8 cellular contexts compared by ENCODE assay signal in the genomic region with DNA sequence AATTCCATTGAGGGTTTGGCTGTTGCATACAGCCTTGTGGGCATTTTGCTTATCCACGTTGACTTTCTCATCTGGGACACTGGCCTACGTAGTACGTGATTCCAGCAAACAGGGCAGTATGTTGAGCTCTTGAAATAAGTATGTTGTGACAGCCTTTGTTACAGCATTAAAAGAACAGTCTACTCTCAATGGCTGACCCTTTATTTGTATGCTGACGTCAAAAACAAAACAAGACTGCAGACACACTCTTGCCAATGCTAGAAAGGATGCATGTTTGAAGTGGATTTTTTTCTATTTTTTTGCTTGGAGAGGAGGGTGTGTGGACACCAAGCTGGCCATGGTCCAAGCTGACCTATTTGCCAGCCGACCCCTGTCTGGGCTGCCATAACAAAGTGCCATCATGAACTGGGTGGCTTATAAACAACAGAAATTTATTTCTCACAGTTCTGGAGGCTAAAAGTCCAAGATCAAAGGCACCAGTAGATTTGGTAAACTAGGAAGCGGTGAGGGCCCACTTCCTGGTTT. TPM values are rescaled to one million over a fixed set of nuclear protein-coding genes. Genes with fewer than 3 reads are reported as not detected.
A peak's percentile ranks its signal among the peaks of the same experiment; 100 is the strongest.
DNase-seq lines count a peak whose midpoint lies in the region; ATAC-seq and TF ChIP-seq lines count a peak whose summit lies in the region.

No MANE protein-coding gene starts in this region.

- no peaks in the 10 kb centered on the region for H3K9me3 Mint-ChIP-seq in Caco-2 (ENCODE audit: unreplicated experiment)

- POLR2A ChIA-PET in Caco-2 (lab: Charles Lee) = interaction anchor here (0.5 to 3.6 kb wide), 7 partner anchors 8 to 1237 kb away, joined by 3 to 101 read pairs (median 3); a partner anchor contains a TSS
- POLR2A ChIA-PET in OCI-LY7 (lab: Charles Lee) = interaction anchor here (0.7 to 2.8 kb wide), 4 partner anchors 8 to 27 kb away, joined by 3 to 27 read pairs (median 6); a partner anchor contains a TSS

- ATAC-seq in HG02981 (IDR thresholded peaks at IDR 0.05; ENCODE audit: unreplicated experiment) (no peak), GM18502 (IDR thresholded peaks at IDR 0.05; ENCODE audit: poor library complexity, unreplicated experiment) (no peak)

- BruUV-seq in Caco-2 (replicated peaks; lab: Mats Ljungman, UMichigan) = no TSS peak
- no TSS peak for BruUV-seq in OCI-LY7 (replicated peaks; lab: Mats Ljungman, UMichigan)

- peak overlapping the region; percentile 19 for H3K4me2 ChIP-seq in OCI-LY7 (ENCODE audit: low read length)

- H3K36me3 ChIP-seq in Caco-2 (ENCODE audit: control insufficient read depth, insufficient read depth, low read length) = no peaks in the 10 kb centered on the region; the same call in 1 of the 2 replicates
- peaks cover 27% of the 10 kb centered on the region for H3K36me3 ChIP-seq in OCI-LY7 (ENCODE audit: insufficient read depth, low read length)
- peaks cover 11% of the 10 kb centered on the region for H3K36me3 ChIP-seq in effector memory CD4-positive, alpha-beta T cell (ENCODE audit: control insufficient read depth, insufficient read depth, low read length)
- H3K36me3 ChIP-seq in ovary = no peaks in the 10 kb centered on the region

- H3K9me2 ChIP-seq in OCI-LY7 (ENCODE audit: insufficient read depth, low read length) = no peaks in the 10 kb centered on the region

- intact Hi-C loops in Caco-2 (cut with micrococcal nuclease; ENCODE audit: unreplicated experiment) = loop anchor here (1.0 kb wide), 2 partner anchors 11 to 26 kb away; a partner anchor contains a TSS
- intact Hi-C loops in OCI-LY7 (cut with micrococcal nuclease; ENCODE audit: unreplicated experiment) = loop anchor here (1.0 to 10.0 kb wide), 2 partner anchors 11 to 519 kb away; a partner anchor contains a TSS
- intact Hi-C loops in ovary (cut with DNase I) = no loop called here

- no peaks in the 10 kb centered on the region for H4K20me1 ChIP-seq in OCI-LY7 (ENCODE audit: insufficient read depth, low read length)

- H3K79me2 ChIP-seq in OCI-LY7 (ENCODE audit: insufficient read depth, low read depth, low read length) = peaks cover 14% of the 10 kb centered on the region; the same call in 1 of the 2 replicates

- peak overlapping the region; percentile 70 for H3K4me3 ChIP-seq in Caco-2 (ENCODE audit: low read depth, low read length)
- peak overlapping the region; percentile 88 for H3K4me3 ChIP-seq in OCI-LY7 (ENCODE audit: low read depth, low read length, poor library complexity, severe bottlenecking)
- peak overlapping the region; percentile 69 for H3K4me3 ChIP-seq in effector memory CD4-positive, alpha-beta T cell (ENCODE audit: insufficient read depth, low read depth, low read length, poor library complexity, severe bottlenecking)
- H3K4me3 ChIP-seq in ovary = peak overlapping the region; percentile 80

- no peak for TF ChIP-seq POLR2A in ovary (IDR thresholded peaks at IDR 0.05)

- peaks cover 23% of the 10 kb centered on the region for H3K36me3 Mint-ChIP-seq in Caco-2 (ENCODE audit: insufficient read depth, unreplicated experiment)

- H3K9me3 ChIP-seq in Caco-2 (no peaks in the 10 kb centered on the region), OCI-LY7 (ENCODE audit: low read length) (no peaks in the 10 kb centered on the region), ovary (no peaks in the 10 kb centered on the region)
- no peaks in the 10 kb centered on the region for H3K9me3 ChIP-seq in effector memory CD4-positive, alpha-beta T cell (ENCODE audit: control insufficient read depth, low read length)

- peaks cover 6% of the 10 kb centered on the region for H3K27me3 Mint-ChIP-seq in Caco-2 (ENCODE audit: insufficient read depth, unreplicated experiment)

- DNase-seq in Caco-2 = no peak
- no peak for DNase-seq in OCI-LY7 (ENCODE audit: low spot score)
- DNase-seq in effector memory CD4-positive, alpha-beta T cell = no peak
- DNase-seq in ovary = peak in 3 of 5 donors; percentile 45 to 47 (median 47)
- no peak for DNase-seq in SHP77 treated with DMSO at 0.1 percent for 48 hours (lab: John Stamatoyannopoulos, UW)
- no peak for DNase-seq in activated effector memory CD4-positive, alpha-beta T cell treated with Interleukin-2 at 50 U/mL for 16 hours

- H3K4me1 ChIP-seq in Caco-2 = peaks cover 14% of the 10 kb centered on the region
- H3K4me1 ChIP-seq in OCI-LY7 (ENCODE audit: insufficient read depth, low read length, poor library complexity, severe bottlenecking) = peaks cover 21% of the 10 kb centered on the region
- H3K4me1 ChIP-seq in effector memory CD4-positive, alpha-beta T cell (ENCODE audit: control insufficient read depth, insufficient read depth, low read length, poor library complexity, severe bottlenecking) = peaks cover 10% of the 10 kb centered on the region
- peaks cover 2% of the 10 kb centered on the region for H3K4me1 ChIP-seq in ovary (ENCODE audit: insufficient read depth)

- 63 to 73% (median 69%) methylated on average over 6 of the region's 6 CpGs for WGBS in ovary, 3 donors

- no peak for TF ChIP-seq CTCF in Caco-2 (IDR thresholded peaks at IDR 0.05; ENCODE audit: insufficient read depth in 1 of 2, low read depth in 1 of 2, low read length in 1 of 2, severe bottlenecking in 1 of 2, unreplicated experiment in 1 of 2)
- no peak for TF ChIP-seq CTCF in OCI-LY7 (conservative IDR thresholded peaks at IDR 0.05; ENCODE audit: low read length)
- TF ChIP-seq CTCF in ovary (IDR thresholded peaks at IDR 0.05) = no peak

- H3K27ac Mint-ChIP-seq in Caco-2 (ENCODE audit: unreplicated experiment) = peak overlapping the region; percentile 63

- peak overlapping the region; percentile 81 for H3K4me3 Mint-ChIP-seq in Caco-2 (ENCODE audit: unreplicated experiment)

- peaks cover 19% of the 10 kb centered on the region for H3K4me1 Mint-ChIP-seq in Caco-2 (ENCODE audit: low read depth, unreplicated experiment)

- H3K27ac ChIP-seq in OCI-LY7 (ENCODE audit: low read depth, low read length, poor library complexity, severe bottlenecking) (no peak overlapping the region), ovary (no peak overlapping the region)
- H3K27ac ChIP-seq in effector memory CD4-positive, alpha-beta T cell (ENCODE audit: insufficient read depth, low read length, poor library complexity, severe bottlenecking) = no peak overlapping the region

- no peak for TF ChIP-seq EP300 in ovary (IDR thresholded peaks at IDR 0.05)

- CTCF ChIA-PET in Caco-2 (lab: Charles Lee) (interaction anchor here (0.5 to 3.8 kb wide), 16 partner anchors 8 to 355 kb away, joined by 3 to 91 read pairs (median 4); a partner anchor contains a TSS), OCI-LY7 (lab: Charles Lee; ENCODE audit: unreplicated experiment) (interaction anchor here (0.6 to 1.4 kb wide), 3 partner anchors 12 to 27 kb away, joined by 3 to 6 read pairs (median 3); a partner anchor contains a TSS)

- H3K27me3 ChIP-seq in Caco-2 (replicated peaks; ENCODE audit: control insufficient read depth, insufficient read depth, low read length) (no peaks in the 10 kb centered on the region), ovary (no peaks in the 10 kb centered on the region)
- H3K27me3 ChIP-seq in effector memory CD4-positive, alpha-beta T cell (replicated peaks; ENCODE audit: control insufficient read depth, insufficient read depth, low read length, poor library complexity, severe bottlenecking) = no peaks in the 10 kb centered on the region

- H2AFZ ChIP-seq in OCI-LY7 (ENCODE audit: low read length) = peak overlapping the region; percentile 69

RNA-seq across cellular contexts. Expression of a gene that starts 10.8 kb away (rescaled TPM):
- 351 and 362 TPM in 2 replicates for total RNA-seq in Caco-2 (2022)
- 30.0 and 49.1 TPM in 2 replicates for total RNA-seq in OCI-LY7 (2014; rRNA removed; shearing (Covaris generic))
- total RNA-seq in OCI-LY7 (2022) = 96.3 and 111 TPM in 2 replicates
- 10 to 100 TPM; 22.9 to 72.2 (median 40.1) TPM for total RNA-seq in ovary
- polyA plus RNA-seq in ovary = 10 to 100 TPM; 22.8 to 41.7 TPM

RNA-seq across cellular contexts. Expression of a gene that starts 26.7 kb away (rescaled TPM):
- total RNA-seq in Caco-2 (2022) (69.1 and 72.3 TPM in 2 replicates), OCI-LY7 (2022) (40.0 and 42.9 TPM in 2 replicates), ovary (10 to 100 TPM; 27.0 to 41.3 (median 32.5) TPM)
- 19.0 and 20.9 TPM in 2 replicates for total RNA-seq in OCI-LY7 (2014; rRNA removed; shearing (Covaris generic))
- polyA plus RNA-seq in ovary = 10 to 100 TPM; 10.4 to 26.3 TPM

Comparison
In these comparisons a context has a peak if more than half of its experiments do, and no peak if none do; other contexts are left out.
1. DNase-seq: peak in ovary (3 of 5); none in Caco-2 (0 of 2), OCI-LY7 (single experiment), effector memory CD4-positive, alpha-beta T cell (0 of 3), SHP77 treated with DMSO at 0.1 percent for 48 hours (single experiment) and activated effector memory CD4-positive, alpha-beta T cell treated with Interleukin-2 at 50 U/mL for 16 hours (single experiment).
2. intact Hi-C loops: an anchor here in Caco-2 (1.0 kb wide) and OCI-LY7 (1.0 to 10.0 kb wide); none called in ovary.
3. Peak in every context shown above with its lines, with median percentiles within 50 percentile points of each other: H3K4me3 ChIP-seq.